Comparison of ENCODE assay signal across 23 cellular contexts in genomic region chr10:34886906-34887615, GRCh38.
"Had no signal": no experiment of that assay in that cellular context is flagged by ENCODE, and none has a peak within 500 bp of the region (broad histone marks: within the 10 kb centered on the region; RNA-seq: fewer than 3 reads in every experiment).

No MANE protein-coding gene starts in this region.

- H3K27ac Mint-ChIP-seq: activated CD8-positive, alpha-beta memory T cell treated with anti-CD3 and anti-CD28 coated beads, Interleukin-2, amount 10 ng/mL, durations not matched to agents 7 days and 5 days; activated CD8-positive, alpha-beta T cell treated with anti-CD3 and anti-CD28 coated beads, Interleukin-2, amount 10 ng/mL, durations not matched to agents 7 days and 5 days; activated naive CD4-positive, alpha-beta T cell treated with anti-CD3 and anti-CD28 coated beads, Interleukin-2, amount 50 U/mL, for 72 hours; mesothelial cell of epicardium; naive thymus-derived CD4-positive, alpha-beta T cell; stimulated activated naive B cell treated with anti-CD40 and anti-IgM and Interleukin-4, amounts not matched to agents 10 μg/mL and 1 μg/mL and 100 μg/mL, for 72 hours; WTC11 had no signal

- DNase-seq: activated CD4-positive, alpha-beta T cell treated with anti-CD3 and anti-CD28 coated beads, Interleukin-2, amount 50 U/mL, for 1 hour; activated CD8-positive, alpha-beta memory T cell treated with anti-CD3 and anti-CD28 coated beads, Interleukin-2, amount 10 ng/mL, durations not matched to agents 7 days and 5 days; activated CD8-positive, alpha-beta T cell treated with anti-CD3 and anti-CD28 coated beads, Interleukin-2, amount 10 ng/mL, durations not matched to agents 7 days and 5 days; activated naive CD4-positive, alpha-beta T cell; activated T-cell treated with anti-CD3 and anti-CD28 coated beads, Interleukin-2, amount 50 U/mL, for 48 hours; dermis blood vessel endothelial cell; effector CD4-positive, alpha-beta T cell; left cardiac atrium; mammary epithelial cell; naive thymus-derived CD4-positive, alpha-beta T cell; ovary; stimulated activated CD4-positive, alpha-beta T cell treated with anti-CD3 and anti-CD28 coated beads, Interleukin-15, amount 100 ng/mL, for 24 hours; stimulated activated CD4-positive, alpha-beta T cell treated with anti-CD3 and anti-CD28 coated beads, Interleukin-2, amount 100 ng/mL, for 24 hours; stimulated activated naive B cell treated with anti-CD40 and anti-IgM and Interleukin-4, amounts not matched to agents 10 μg/mL and 1 μg/mL and 100 μg/mL, for 72 hours; stomach; T-helper 2 cell; thyroid gland; upper lobe of left lung had no signal

- ATAC-seq: activated CD8-positive, alpha-beta memory T cell treated with anti-CD3 and anti-CD28 coated beads, Interleukin-2, amount 10 ng/mL, durations not matched to agents 7 days and 5 days; activated CD8-positive, alpha-beta T cell treated with anti-CD3 and anti-CD28 coated beads, Interleukin-2, amount 10 ng/mL, durations not matched to agents 7 days and 5 days; activated naive CD4-positive, alpha-beta T cell treated with anti-CD3 and anti-CD28 coated beads, Interleukin-2, amount 50 U/mL, for 72 hours; gastroesophageal sphincter; left cardiac atrium; naive thymus-derived CD4-positive, alpha-beta T cell; stimulated activated naive B cell treated with anti-CD40 and anti-IgM and Interleukin-4, amounts not matched to agents 10 μg/mL and 1 μg/mL and 100 μg/mL, for 72 hours; WTC11 had no signal

- H3K9me3 Mint-ChIP-seq: activated naive CD4-positive, alpha-beta T cell treated with anti-CD3 and anti-CD28 coated beads, Interleukin-2, amount 50 U/mL, for 72 hours; central memory CD8-positive, alpha-beta T cell; WTC11 had no signal

- H3K27me3 Mint-ChIP-seq: activated CD8-positive, alpha-beta memory T cell treated with anti-CD3 and anti-CD28 coated beads, Interleukin-2, amount 10 ng/mL, durations not matched to agents 7 days and 5 days; central memory CD8-positive, alpha-beta T cell had no signal

- H3K4me1 Mint-ChIP-seq: central memory CD8-positive, alpha-beta T cell; stimulated activated naive B cell treated with anti-CD40 and anti-IgM and Interleukin-4, amounts not matched to agents 10 μg/mL and 1 μg/mL and 100 μg/mL, for 72 hours had no signal

- H3K4me3 Mint-ChIP-seq: activated CD8-positive, alpha-beta memory T cell treated with anti-CD3 and anti-CD28 coated beads, Interleukin-2, amount 10 ng/mL, durations not matched to agents 7 days and 5 days; activated CD8-positive, alpha-beta T cell treated with anti-CD3 and anti-CD28 coated beads, Interleukin-2, amount 10 ng/mL, durations not matched to agents 7 days and 5 days; central memory CD8-positive, alpha-beta T cell; mesothelial cell of epicardium; naive thymus-derived CD4-positive, alpha-beta T cell; stimulated activated naive B cell treated with anti-CD40 and anti-IgM and Interleukin-4, amounts not matched to agents 10 μg/mL and 1 μg/mL and 100 μg/mL, for 72 hours; WTC11 had no signal

- H3K36me3 Mint-ChIP-seq: activated CD8-positive, alpha-beta memory T cell treated with anti-CD3 and anti-CD28 coated beads, Interleukin-2, amount 10 ng/mL, durations not matched to agents 7 days and 5 days; activated naive CD4-positive, alpha-beta T cell treated with anti-CD3 and anti-CD28 coated beads, Interleukin-2, amount 50 U/mL, for 72 hours; mesothelial cell of epicardium; naive thymus-derived CD4-positive, alpha-beta T cell; stimulated activated naive B cell treated with anti-CD40 and anti-IgM and Interleukin-4, amounts not matched to agents 10 μg/mL and 1 μg/mL and 100 μg/mL, for 72 hours; WTC11 had no signal
